10 cellular contexts compared by ENCODE assay signal in the genomic region with DNA sequence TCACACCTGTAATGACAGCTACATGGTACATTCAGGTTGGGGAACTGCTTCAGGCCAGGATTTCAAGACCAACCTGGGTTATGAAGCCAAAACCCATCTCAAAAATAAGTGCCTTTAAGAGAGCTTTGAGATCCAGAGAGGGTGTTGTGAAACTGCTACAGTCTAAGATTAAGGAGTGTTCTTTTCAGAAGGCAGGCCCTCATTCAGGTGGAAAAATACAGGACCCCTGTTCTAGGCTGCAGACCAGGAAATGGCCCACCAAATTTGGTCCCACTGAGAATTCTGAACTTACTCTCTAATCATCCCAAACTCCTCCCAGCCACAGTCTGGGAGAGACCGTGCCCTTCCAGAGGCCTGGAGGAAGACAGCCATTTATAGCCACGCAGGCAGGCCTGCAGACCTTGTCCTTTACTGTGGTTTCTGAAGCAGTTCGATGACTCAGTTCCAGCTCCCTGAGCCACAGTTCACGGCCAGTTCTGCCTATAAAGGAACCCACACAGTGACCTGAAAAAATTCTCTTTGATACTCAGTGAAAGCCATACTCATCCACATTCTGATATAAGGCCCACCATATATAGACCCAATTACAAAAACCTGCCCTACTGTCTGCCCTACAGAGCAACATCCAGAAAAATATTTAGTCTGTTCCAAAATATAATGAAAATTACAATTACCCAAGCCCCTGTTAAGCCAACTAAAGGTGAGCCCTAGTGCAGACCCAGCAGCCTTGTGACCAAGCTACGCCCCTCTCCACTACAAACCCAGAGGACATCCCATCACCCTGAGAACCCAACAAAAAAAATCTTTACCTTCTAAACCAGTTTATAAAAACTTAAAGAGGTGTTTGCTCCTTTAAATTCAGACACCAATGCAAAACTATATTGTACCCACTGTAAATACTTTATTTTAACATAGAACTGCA. TPM values are rescaled to one million over a fixed set of nuclear protein-coding genes. Genes with fewer than 3 reads are reported as not detected.
A peak's percentile ranks its signal among the peaks of the same experiment; 100 is the strongest.
DNase-seq lines count a peak whose midpoint lies in the region; ATAC-seq and TF ChIP-seq lines count a peak whose summit lies in the region.
"Had no signal": no experiment of that assay in that cellular context is flagged by ENCODE, and none has a peak within 500 bp of the region (broad histone marks: within the 10 kb centered on the region; RNA-seq: fewer than 3 reads in every experiment).

No MANE protein-coding gene starts in this region.

- H3K36me3 ChIP-seq in endodermal cell (ENCODE audit: control insufficient read depth, insufficient read depth, low read length): peaks cover 62% of the 10 kb centered on the region

- in situ Hi-C loops in astrocyte of the cerebellum (cut with HindIII; ENCODE audit: low sequenced_read_pairs): no loop called here

- H3K4me1 Mint-ChIP-seq in endodermal cell: no peaks in the 10 kb centered on the region

- peaks cover 24% of the 10 kb centered on the region for H3K9me3 ChIP-seq in endodermal cell (ENCODE audit: control insufficient read depth, low read length)

- H3K27me3 ChIP-seq in endodermal cell (ENCODE audit: control insufficient read depth, insufficient read depth, low read length, poor library complexity, severe bottlenecking): no peaks in the 10 kb centered on the region
- H3K27me3 ChIP-seq: upper lobe of left lung had no signal

- peak; percentile 30 for DNase-seq in AG08396 (ENCODE audit: low spot score)
- peak; percentile 91 for DNase-seq in LHCN-M2 (ENCODE audit: low read depth)
- DNase-seq in astrocyte of the cerebellum (ENCODE audit: low read depth): peak; percentile 37
- DNase-seq in iris pigment epithelial cell (ENCODE audit: low read depth): peak; percentile 87
- no peak for DNase-seq in endodermal cell
- DNase-seq in NCI-H187 (lab: John Stamatoyannopoulos, UW): no peak
- DNase-seq in NCI-H510A (lab: John Stamatoyannopoulos, UW): no peak
- DNase-seq: stimulated activated CD4-positive, alpha-beta T cell treated with anti-CD3 and anti-CD28 coated beads, Interleukin-15, amount 100 ng/mL, for 24 hours; upper lobe of left lung had no signal

- 86 to 90% methylated on average over 2 to 5 of the region's 5 CpGs for WGBS in endodermal cell (ENCODE audit: insufficient coverage in 1 of 2, insufficient read length in 1 of 2), 2 experiments

- no peaks in the 10 kb centered on the region for H3K4me1 ChIP-seq in endodermal cell (ENCODE audit: control insufficient read depth, insufficient read depth, low read length)
- H3K4me1 ChIP-seq: upper lobe of left lung had no signal

- H3K9ac ChIP-seq in endodermal cell (ENCODE audit: extremely low read depth, low read length, poor library complexity, severe bottlenecking): no peak overlapping the region

- peaks cover 31% of the 10 kb centered on the region for H3K9me3 Mint-ChIP-seq in endodermal cell

- peaks cover 35% of the 10 kb centered on the region for H3K36me3 Mint-ChIP-seq in endodermal cell (ENCODE audit: low read depth)

- no peak overlapping the region for H3K4me3 Mint-ChIP-seq in endodermal cell

- H3K27ac ChIP-seq in endodermal cell (ENCODE audit: low read depth, low read length): no peak overlapping the region
- H3K27ac ChIP-seq: upper lobe of left lung had no signal

- TF ChIP-seq CTCF in astrocyte of the cerebellum (IDR thresholded peaks at IDR 0.05; ENCODE audit: low read depth, low read length, missing control alignments) (no peak), endodermal cell (conservative IDR thresholded peaks at IDR 0.05) (no peak)

- H3K27ac Mint-ChIP-seq in endodermal cell: no peak overlapping the region

- no peaks in the 10 kb centered on the region for H3K27me3 Mint-ChIP-seq in endodermal cell (ENCODE audit: insufficient read depth)

- H3K4me3 ChIP-seq in astrocyte of the cerebellum (ENCODE audit: low read depth, low read length): no peak overlapping the region
- no peak overlapping the region for H3K4me3 ChIP-seq in endodermal cell (ENCODE audit: low read length)
- H3K4me3 ChIP-seq: upper lobe of left lung had no signal

- ATAC-seq in HG03354 (IDR thresholded peaks at IDR 0.05; ENCODE audit: poor library complexity, severe bottlenecking, unreplicated experiment): no peak

RNA-seq across cellular contexts. Expression of a gene that starts 21.2 kb away (rescaled TPM):
- total RNA-seq in LHCN-M2 (2014; rRNA removed) (21.6 and 25.3 TPM in 2 replicates), endodermal cell (10 to 100 TPM; 14.6 to 19.5 TPM)
- 2.6 TPM for polyA plus RNA-seq in LHCN-M2 (2012)
- polyA plus RNA-seq in endodermal cell (2013, experiment 1 of 2): 18.1 TPM
- 21.4 TPM for polyA plus RNA-seq in endodermal cell (2013, experiment 2 of 2)

Comparison
In these comparisons a context has a peak if more than half of its experiments do, and no peak if none do; other contexts are left out.
1. DNase-seq: peak in AG08396 (single experiment), LHCN-M2 (single experiment), astrocyte of the cerebellum (single experiment) and iris pigment epithelial cell (single experiment); none in endodermal cell (single experiment), NCI-H187 (0 of 2) and NCI-H510A (single experiment).